Comparison of ENCODE assay signal across 15 cellular contexts in the genomic region with DNA sequence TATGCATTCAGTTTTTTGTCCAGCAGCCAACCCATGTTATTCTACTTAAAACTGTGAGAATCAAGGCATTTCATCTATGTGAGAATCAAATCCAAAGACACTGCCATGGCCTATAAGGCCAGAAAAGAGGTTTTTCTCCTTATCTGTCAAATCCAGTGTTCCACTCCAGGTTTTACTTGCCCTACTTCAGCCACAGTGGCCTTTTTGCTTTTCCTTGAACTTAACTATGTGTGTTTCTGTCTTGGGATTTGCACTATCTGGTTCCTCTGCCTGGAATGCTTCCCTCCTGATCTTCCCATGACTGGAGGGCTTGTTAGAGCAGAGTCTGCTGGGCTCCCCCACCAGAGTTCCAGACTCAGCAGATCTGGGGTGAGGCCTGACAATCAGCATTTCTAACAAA.
DNase-seq lines count a peak whose midpoint lies in the region; ATAC-seq, FAIRE-seq and TF ChIP-seq lines count a peak whose summit lies in the region.
"Had no signal": no experiment of that assay in that cellular context is flagged by ENCODE, and none has a peak within 500 bp of the region (broad histone marks: within the 10 kb centered on the region; RNA-seq: fewer than 3 reads in every experiment).

No MANE protein-coding gene starts in this region.

- FAIRE-seq in GM12878 (lab: Jason Lieb, UNC): no peak

- peak; percentile 38 for DNase-seq in activated CD4-positive, alpha-beta T cell treated with anti-CD3 and anti-CD28 coated beads, Interleukin-2, amount 10 ng/mL, durations not matched to agents 24 days and 14 days
- DNase-seq in activated CD4-positive, alpha-beta T cell treated with anti-CD3 and anti-CD28 coated beads for 4 hours: no peak
- DNase-seq in GM12878 (ENCODE audit: low read depth, low spot score) (no peak), islet precursor cell (peak; percentile 68), T-cell (no peak)
- no peak for DNase-seq in activated naive CD4-positive, alpha-beta T cell treated with anti-CD3 and anti-CD28 coated beads, Interleukin-2, amount 50 U/mL, for 72 hours (ENCODE audit: low spot score in 2 of 2)
- DNase-seq in activated T-cell treated with anti-CD3 and anti-CD28 coated beads, Interleukin-2, amount 50 U/mL, for 4 hours: no peak
- DNase-seq: Caco-2; CD8-positive, alpha-beta T cell; DND-41; GF-D8; H7 had no signal

- TF ChIP-seq EP300 in GM12878 (IDR thresholded peaks at IDR 0.05; ENCODE audit: borderline replicate concordance in 1 of 2, control insufficient read depth in 1 of 2, low read depth in 2 of 2, low read length in 2 of 2): no peak

- no peak for TF ChIP-seq RAD21 in GM12878 (IDR thresholded peaks at IDR 0.05; ENCODE audit: insufficient read depth, low read depth, low read length)

- H4K20me1 ChIP-seq in GM12878 (ENCODE audit: control insufficient read depth, insufficient read depth): no peaks in the 10 kb centered on the region

- H3K36me3 Mint-ChIP-seq in activated CD4-positive, alpha-beta T cell treated with anti-CD3 and anti-CD28 coated beads, Interleukin-2, amount 10 ng/mL, durations not matched to agents 24 days and 14 days (ENCODE audit: low read depth): no peaks in the 10 kb centered on the region
- H3K36me3 Mint-ChIP-seq in T-cell: no peaks in the 10 kb centered on the region
- H3K36me3 Mint-ChIP-seq in activated naive CD4-positive, alpha-beta T cell treated with anti-CD3 and anti-CD28 coated beads, Interleukin-2, amount 50 U/mL, for 72 hours: peaks cover 0 to 16% of the 10 kb centered on the region in 2 donors
- H3K36me3 Mint-ChIP-seq in activated T-cell treated with anti-CD3 and anti-CD28 coated beads, Interleukin-2, amount 50 U/mL, for 4 hours (ENCODE audit: insufficient read depth): no peaks in the 10 kb centered on the region
- H3K36me3 Mint-ChIP-seq: CD14-positive monocyte; CD8-positive, alpha-beta T cell had no signal

- H3K27me3 ChIP-seq in GM12878 (replicated peaks in 1 of 2; ENCODE audit: control insufficient read depth in 2 of 2, insufficient read depth in 2 of 2, low read length in 1 of 2): no peaks in the 10 kb centered on the region; a peak in 1 of 4 replicates

- H3K27ac Mint-ChIP-seq in activated CD4-positive, alpha-beta T cell treated with anti-CD3 and anti-CD28 coated beads, Interleukin-2, amount 10 ng/mL, durations not matched to agents 24 days and 14 days: no peak overlapping the region
- H3K27ac Mint-ChIP-seq in T-cell: no peak overlapping the region
- H3K27ac Mint-ChIP-seq in activated naive CD4-positive, alpha-beta T cell treated with anti-CD3 and anti-CD28 coated beads, Interleukin-2, amount 50 U/mL, for 72 hours: no peak overlapping the region
- H3K27ac Mint-ChIP-seq: CD14-positive monocyte; CD8-positive, alpha-beta T cell had no signal

- no peak overlapping the region for H3K27ac ChIP-seq in GM12878 (ENCODE audit: control insufficient read depth, insufficient read depth)
- H3K27ac ChIP-seq: 22Rv1, HL-60 had no signal

- H3K9me3 Mint-ChIP-seq in activated CD4-positive, alpha-beta T cell treated with anti-CD3 and anti-CD28 coated beads, Interleukin-2, amount 10 ng/mL, durations not matched to agents 24 days and 14 days: no peaks in the 10 kb centered on the region
- H3K9me3 Mint-ChIP-seq in T-cell: no peaks in the 10 kb centered on the region
- peaks cover 0 to 4% of the 10 kb centered on the region in 2 donors for H3K9me3 Mint-ChIP-seq in activated naive CD4-positive, alpha-beta T cell treated with anti-CD3 and anti-CD28 coated beads, Interleukin-2, amount 50 U/mL, for 72 hours
- no peaks in the 10 kb centered on the region for H3K9me3 Mint-ChIP-seq in activated T-cell treated with anti-CD3 and anti-CD28 coated beads, Interleukin-2, amount 50 U/mL, for 4 hours
- H3K9me3 Mint-ChIP-seq: CD8-positive, alpha-beta T cell had no signal

- no peaks in the 10 kb centered on the region for H3K36me3 ChIP-seq in GM12878 (ENCODE audit: control insufficient read depth in 2 of 2, insufficient read depth in 2 of 2, low read length in 1 of 2)

- peaks cover 4% of the 10 kb centered on the region for H3K4me1 Mint-ChIP-seq in activated CD4-positive, alpha-beta T cell treated with anti-CD3 and anti-CD28 coated beads, Interleukin-2, amount 10 ng/mL, durations not matched to agents 24 days and 14 days
- no peaks in the 10 kb centered on the region for H3K4me1 Mint-ChIP-seq in T-cell
- H3K4me1 Mint-ChIP-seq in activated T-cell treated with anti-CD3 and anti-CD28 coated beads, Interleukin-2, amount 50 U/mL, for 4 hours (ENCODE audit: low read depth): no peaks in the 10 kb centered on the region
- H3K4me1 Mint-ChIP-seq: CD14-positive monocyte had no signal

- H3K4me2 ChIP-seq in GM12878 (ENCODE audit: control insufficient read depth, insufficient read depth): no peak overlapping the region

- POLR2A ChIA-PET in GM12878 (lab: Charles Lee): no interaction called here
- POLR2A ChIA-PET in T-cell (lab: Charles Lee): no interaction called here

- H3K9me3 ChIP-seq in GM12878 (replicated peaks; ENCODE audit: control insufficient read depth, insufficient read depth, low read length): no peaks in the 10 kb centered on the region
- H3K9me3 ChIP-seq: Caco-2 had no signal

- H3K9ac ChIP-seq in GM12878 (ENCODE audit: control insufficient read depth, insufficient read depth, low read length): no peak overlapping the region

- H3K4me1 ChIP-seq in GM12878 (ENCODE audit: control insufficient read depth, insufficient read depth, low read length): no peaks in the 10 kb centered on the region
- H3K4me1 ChIP-seq: Caco-2 had no signal

- no peak for TF ChIP-seq POLR2A in GM12878 (IDR thresholded peaks at IDR 0.05; ENCODE audit: low read depth, low read length)

- H3K79me2 ChIP-seq in GM12878 (ENCODE audit: control insufficient read depth, insufficient read depth, low read length): no peaks in the 10 kb centered on the region

- SMC1A ChIA-PET in GM12878 (lab: Charles Lee; ENCODE audit: uncharacterized antibody, unreplicated experiment): no interaction called here

- TF ChIP-seq CTCF in GM12878 (IDR thresholded peaks at IDR 0.05 in 2 of 3, conservative IDR thresholded peaks at IDR 0.05 in 1 of 3; ENCODE audit: control insufficient read depth in 2 of 3, extremely low read depth in 1 of 3, insufficient read depth in 1 of 3, low read depth in 3 of 3, low read length in 3 of 3): no peak

- ATAC-seq in GM12878: no peak
- no peak for ATAC-seq in T-cell (replicated peaks in 1 of 4)
- ATAC-seq in activated naive CD4-positive, alpha-beta T cell treated with anti-CD3 and anti-CD28 coated beads, Interleukin-2, amount 50 U/mL, for 72 hours: no peak
- no peak for ATAC-seq in activated T-cell treated with anti-CD3 and anti-CD28 coated beads, Interleukin-2, amount 50 U/mL, for 4 hours
- ATAC-seq: CD8-positive, alpha-beta T cell had no signal

- RAD21 ChIA-PET in GM12878 (lab: Charles Lee; ENCODE audit: unreplicated experiment): no interaction called here

- intact Hi-C loops in activated CD4-positive, alpha-beta T cell treated with anti-CD3 and anti-CD28 coated beads, Interleukin-2, amount 10 ng/mL, durations not matched to agents 24 days and 14 days (cut with micrococcal nuclease): no loop called here
- intact Hi-C loops in GM12878 (cut with micrococcal nuclease; ENCODE audit: unreplicated experiment): no loop called here

- CTCF ChIA-PET in GM12878 (lab: Yijun Ruan, JAX) (no interaction called here), T-cell (lab: Charles Lee) (no interaction called here)

- H3K4me3 ChIP-seq in GM12878: no peak overlapping the region

- in situ Hi-C loops in GM12878 (cut with MboI): no loop called here

- no peak overlapping the region for H2AFZ ChIP-seq in GM12878 (ENCODE audit: control insufficient read depth, low read depth, low read length)

- no TSS peak for BruUV-seq in GM12878 (replicated peaks; lab: Mats Ljungman, UMichigan)

- no peaks in the 10 kb centered on the region for H3K27me3 Mint-ChIP-seq in activated CD4-positive, alpha-beta T cell treated with anti-CD3 and anti-CD28 coated beads, Interleukin-2, amount 10 ng/mL, durations not matched to agents 24 days and 14 days
- peaks cover 0 to 26% of the 10 kb centered on the region in 2 donors for H3K27me3 Mint-ChIP-seq in T-cell
- H3K27me3 Mint-ChIP-seq in activated T-cell treated with anti-CD3 and anti-CD28 coated beads, Interleukin-2, amount 50 U/mL, for 4 hours (ENCODE audit: low read depth): no peaks in the 10 kb centered on the region

- H3K4me3 Mint-ChIP-seq in activated CD4-positive, alpha-beta T cell treated with anti-CD3 and anti-CD28 coated beads, Interleukin-2, amount 10 ng/mL, durations not matched to agents 24 days and 14 days: no peak overlapping the region
- no peak overlapping the region for H3K4me3 Mint-ChIP-seq in T-cell
- H3K4me3 Mint-ChIP-seq in activated T-cell treated with anti-CD3 and anti-CD28 coated beads, Interleukin-2, amount 50 U/mL, for 4 hours: no peak overlapping the region
- H3K4me3 Mint-ChIP-seq: CD14-positive monocyte; CD8-positive, alpha-beta T cell had no signal

TF ChIP-seq in GM12878, 131 proteins besides CTCF, POLR2A, EP300 and RAD21:
- TF ChIP-seq CREM (IDR thresholded peaks at IDR 0.05; ENCODE audit: low read depth) (no peak), SMAD5 (IDR thresholded peaks at IDR 0.05; ENCODE audit: low read depth) (no peak), NFXL1 (IDR thresholded peaks at IDR 0.05; ENCODE audit: borderline replicate concordance) (peak; percentile 50; the same call in 1 of the 2 replicates)

Comparison
In these comparisons a context has a peak if more than half of its experiments do, and no peak if none do; other contexts are left out.
1. DNase-seq: peak in activated CD4-positive, alpha-beta T cell treated with anti-CD3 and anti-CD28 coated beads, Interleukin-2, amount 10 ng/mL, durations not matched to agents 24 days and 14 days (single experiment) and islet precursor cell (single experiment); none in activated CD4-positive, alpha-beta T cell treated with anti-CD3 and anti-CD28 coated beads for 4 hours (0 of 2), GM12878 (single experiment), T-cell (0 of 34), activated naive CD4-positive, alpha-beta T cell treated with anti-CD3 and anti-CD28 coated beads, Interleukin-2, amount 50 U/mL, for 72 hours (0 of 2) and activated T-cell treated with anti-CD3 and anti-CD28 coated beads, Interleukin-2, amount 50 U/mL, for 4 hours (single experiment).